13 cellular contexts compared by ENCODE assay signal in the genomic region with DNA sequence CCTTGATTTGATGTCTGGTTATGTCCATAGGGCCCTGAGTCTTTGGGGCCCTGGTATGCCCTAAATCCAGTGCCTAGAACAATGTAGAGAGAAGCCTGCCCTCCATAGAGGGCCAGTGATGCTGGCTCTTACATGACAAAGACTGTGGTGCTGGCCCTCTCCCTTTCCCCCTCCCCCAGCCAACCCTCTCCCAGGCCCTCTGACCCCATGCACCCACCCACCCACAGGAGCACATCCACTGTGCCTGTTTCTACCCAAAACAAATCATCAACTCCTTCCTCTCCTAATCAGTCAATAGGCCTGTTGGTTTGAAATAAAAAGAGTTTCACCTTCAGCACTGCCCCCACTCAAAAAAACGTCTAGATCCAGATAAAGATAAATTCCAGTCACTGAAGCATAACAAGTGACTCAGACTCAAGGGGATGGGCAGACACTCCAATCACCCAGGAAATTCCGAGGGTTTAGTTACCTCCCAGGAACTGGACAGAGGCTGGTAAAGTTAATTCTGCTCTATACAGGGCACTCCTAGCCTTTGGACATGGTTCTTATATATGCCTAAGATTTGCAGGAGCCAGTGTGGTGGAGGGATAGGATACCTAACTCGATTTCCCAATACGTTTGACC.
A peak's percentile ranks its signal among the peaks of the same experiment; 100 is the strongest.
DNase-seq lines count a peak whose midpoint lies in the region; ATAC-seq and TF ChIP-seq lines count a peak whose summit lies in the region.
"Had no signal": no experiment of that assay in that cellular context is flagged by ENCODE, and none has a peak within 500 bp of the region (broad histone marks: within the 10 kb centered on the region; RNA-seq: fewer than 3 reads in every experiment).

No MANE protein-coding gene starts in this region.

- H3K79me2 ChIP-seq in GM23338 (replicated peaks; ENCODE audit: insufficient read depth): no peaks in the 10 kb centered on the region

- H3K27ac ChIP-seq in GM23338 (ENCODE audit: low read depth): no peak overlapping the region
- H3K27ac ChIP-seq: KMS-11 had no signal

- no peak for ATAC-seq in GM23338
- ATAC-seq: naive thymus-derived CD8-positive, alpha-beta T cell had no signal

- H3K36me3 Mint-ChIP-seq in Calu3 (ENCODE audit: insufficient read depth, unreplicated experiment) (no peaks in the 10 kb centered on the region), GM23338 (ENCODE audit: low read depth) (no peaks in the 10 kb centered on the region)
- H3K36me3 Mint-ChIP-seq: naive thymus-derived CD8-positive, alpha-beta T cell had no signal

- H3K27ac Mint-ChIP-seq in Calu3 (ENCODE audit: unreplicated experiment) (peak overlapping the region; percentile 68), GM23338 (no peak overlapping the region)
- H3K27ac Mint-ChIP-seq: CD4-positive, alpha-beta T cell; naive thymus-derived CD8-positive, alpha-beta T cell had no signal

- DNase-seq in Calu3: peak; percentile 9
- DNase-seq in MG63: peak; percentile 71
- DNase-seq in dedifferentiated amniotic fluid mesenchymal stem cell (ENCODE audit: extremely low spot score): peak; percentile 68
- peak; percentile 17 for DNase-seq in myocyte (ENCODE audit: low read depth)
- DNase-seq in DMS79 (lab: John Stamatoyannopoulos, UW): no peak
- DNase-seq in activated CD4-positive, alpha-beta T cell treated with anti-CD3 and anti-CD28 coated beads, Interleukin-2, amount 50 U/mL, for 4 hours: no peak
- no peak for DNase-seq in activated naive CD4-positive, alpha-beta T cell treated with anti-CD3 and anti-CD28 coated beads, Interleukin-2, amount 50 U/mL, for 16 hours
- no peak for DNase-seq in GM23338 (ENCODE audit: low spot score)
- DNase-seq: activated CD8-positive, alpha-beta memory T cell treated with anti-CD3 and anti-CD28 coated beads, Interleukin-2, amount 50 U/mL, for 48 hours; CD4-positive, alpha-beta T cell; naive thymus-derived CD8-positive, alpha-beta T cell; stimulated activated CD4-positive, alpha-beta T cell treated with anti-CD3 and anti-CD28 coated beads, Interleukin-12 subunit alpha, Interleukin-12 subunit beta, amount 100 ng/mL, for 4 hours had no signal

- CTCF ChIA-PET in Calu3 (lab: Charles Lee): no interaction called here

- no peaks in the 10 kb centered on the region for H3K9me3 Mint-ChIP-seq in Calu3 (ENCODE audit: low read depth, unreplicated experiment)
- no peaks in the 10 kb centered on the region for H3K9me3 Mint-ChIP-seq in GM23338
- H3K9me3 Mint-ChIP-seq: CD4-positive, alpha-beta T cell; naive thymus-derived CD8-positive, alpha-beta T cell had no signal

- H3K36me3 ChIP-seq in MG63: no peaks in the 10 kb centered on the region
- H3K36me3 ChIP-seq in GM23338 (ENCODE audit: insufficient read depth): no peaks in the 10 kb centered on the region

- no peaks in the 10 kb centered on the region for H3K9me3 ChIP-seq in MG63

- H3K4me1 Mint-ChIP-seq in Calu3 (ENCODE audit: low read depth, unreplicated experiment): peaks cover 21% of the 10 kb centered on the region
- peaks cover 8% of the 10 kb centered on the region; the same call in 2 of the 3 replicates for H3K4me1 Mint-ChIP-seq in GM23338
- H3K4me1 Mint-ChIP-seq: naive thymus-derived CD8-positive, alpha-beta T cell had no signal

- TF ChIP-seq CTCF in Calu3 (IDR thresholded peaks at IDR 0.05; ENCODE audit: unreplicated experiment): no peak
- TF ChIP-seq CTCF in GM23338 (conservative IDR thresholded peaks at IDR 0.05; ENCODE audit: low read depth in 2 of 2): no peak

- H3K27me3 ChIP-seq in MG63 (no peaks in the 10 kb centered on the region), GM23338 (ENCODE audit: insufficient read depth) (no peaks in the 10 kb centered on the region)

- no peak overlapping the region for H3K4me3 Mint-ChIP-seq in Calu3 (ENCODE audit: low read depth, unreplicated experiment)
- H3K4me3 Mint-ChIP-seq in GM23338: no peak overlapping the region
- H3K4me3 Mint-ChIP-seq: CD4-positive, alpha-beta T cell; naive thymus-derived CD8-positive, alpha-beta T cell had no signal

- intact Hi-C loops in Calu3 (cut with micrococcal nuclease; ENCODE audit: unreplicated experiment): no loop called here

- no peaks in the 10 kb centered on the region for H3K27me3 Mint-ChIP-seq in Calu3 (ENCODE audit: unreplicated experiment)
- peaks cover 2% of the 10 kb centered on the region for H3K27me3 Mint-ChIP-seq in GM23338 (ENCODE audit: insufficient read depth, low read depth, poor library complexity)
- H3K27me3 Mint-ChIP-seq: CD4-positive, alpha-beta T cell had no signal

- BruUV-seq in Calu3 (replicated peaks; lab: Mats Ljungman, UMichigan): no TSS peak

- H2AFZ ChIP-seq in GM23338: no peak overlapping the region

- no peak overlapping the region for H3K4me2 ChIP-seq in GM23338
- H3K4me2 ChIP-seq: KMS-11 had no signal

- H3K4me3 ChIP-seq in MG63 (no peak overlapping the region), GM23338 (no peak overlapping the region)

- no peaks in the 10 kb centered on the region for H3K4me1 ChIP-seq in GM23338 (ENCODE audit: insufficient read depth)

- H3K9me2 ChIP-seq in GM23338 (ENCODE audit: insufficient read depth): 0 out of 2 replicates have a peak, but pooled peaks cover 9% of the 10 kb centered on the region

- H3F3A ChIP-seq in GM23338 (replicated peaks; ENCODE audit: low read depth): no peaks in the 10 kb centered on the region

- H4K20me1 ChIP-seq in GM23338 (replicated peaks; ENCODE audit: insufficient read depth): no peaks in the 10 kb centered on the region

TF ChIP-seq in GM23338, 12 proteins besides CTCF, POLR2A, EP300 and RAD21 (continues in another document):
- TF ChIP-seq EZH2phosphoT487 (IDR thresholded peaks at IDR 0.05; ENCODE audit: unreplicated experiment): no peak
- TF ChIP-seq ZNF114 (CRISPR knock-in tag; IDR thresholded peaks at IDR 0.05): no peak
- TF ChIP-seq, protein P1, sequence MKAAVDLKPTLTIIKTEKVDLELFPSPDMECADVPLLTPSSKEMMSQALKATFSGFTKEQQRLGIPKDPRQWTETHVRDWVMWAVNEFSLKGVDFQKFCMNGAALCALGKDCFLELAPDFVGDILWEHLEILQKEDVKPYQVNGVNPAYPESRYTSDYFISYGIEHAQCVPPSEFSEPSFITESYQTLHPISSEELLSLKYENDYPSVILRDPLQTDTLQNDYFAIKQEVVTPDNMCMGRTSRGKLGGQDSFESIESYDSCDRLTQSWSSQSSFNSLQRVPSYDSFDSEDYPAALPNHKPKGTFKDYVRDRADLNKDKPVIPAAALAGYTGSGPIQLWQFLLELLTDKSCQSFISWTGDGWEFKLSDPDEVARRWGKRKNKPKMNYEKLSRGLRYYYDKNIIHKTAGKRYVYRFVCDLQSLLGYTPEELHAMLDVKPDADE (IDR thresholded peaks at IDR 0.05): no peak
- no peak for TF ChIP-seq STAT1 (IDR thresholded peaks at IDR 0.05; ENCODE audit: unreplicated experiment)
- no peak for TF ChIP-seq ZNF331 (CRISPR knock-in tag; IDR thresholded peaks at IDR 0.05; ENCODE audit: low read depth)
- no peak for TF ChIP-seq NANOG (IDR thresholded peaks at IDR 0.05; ENCODE audit: borderline replicate concordance)
- TF ChIP-seq, protein P2, sequence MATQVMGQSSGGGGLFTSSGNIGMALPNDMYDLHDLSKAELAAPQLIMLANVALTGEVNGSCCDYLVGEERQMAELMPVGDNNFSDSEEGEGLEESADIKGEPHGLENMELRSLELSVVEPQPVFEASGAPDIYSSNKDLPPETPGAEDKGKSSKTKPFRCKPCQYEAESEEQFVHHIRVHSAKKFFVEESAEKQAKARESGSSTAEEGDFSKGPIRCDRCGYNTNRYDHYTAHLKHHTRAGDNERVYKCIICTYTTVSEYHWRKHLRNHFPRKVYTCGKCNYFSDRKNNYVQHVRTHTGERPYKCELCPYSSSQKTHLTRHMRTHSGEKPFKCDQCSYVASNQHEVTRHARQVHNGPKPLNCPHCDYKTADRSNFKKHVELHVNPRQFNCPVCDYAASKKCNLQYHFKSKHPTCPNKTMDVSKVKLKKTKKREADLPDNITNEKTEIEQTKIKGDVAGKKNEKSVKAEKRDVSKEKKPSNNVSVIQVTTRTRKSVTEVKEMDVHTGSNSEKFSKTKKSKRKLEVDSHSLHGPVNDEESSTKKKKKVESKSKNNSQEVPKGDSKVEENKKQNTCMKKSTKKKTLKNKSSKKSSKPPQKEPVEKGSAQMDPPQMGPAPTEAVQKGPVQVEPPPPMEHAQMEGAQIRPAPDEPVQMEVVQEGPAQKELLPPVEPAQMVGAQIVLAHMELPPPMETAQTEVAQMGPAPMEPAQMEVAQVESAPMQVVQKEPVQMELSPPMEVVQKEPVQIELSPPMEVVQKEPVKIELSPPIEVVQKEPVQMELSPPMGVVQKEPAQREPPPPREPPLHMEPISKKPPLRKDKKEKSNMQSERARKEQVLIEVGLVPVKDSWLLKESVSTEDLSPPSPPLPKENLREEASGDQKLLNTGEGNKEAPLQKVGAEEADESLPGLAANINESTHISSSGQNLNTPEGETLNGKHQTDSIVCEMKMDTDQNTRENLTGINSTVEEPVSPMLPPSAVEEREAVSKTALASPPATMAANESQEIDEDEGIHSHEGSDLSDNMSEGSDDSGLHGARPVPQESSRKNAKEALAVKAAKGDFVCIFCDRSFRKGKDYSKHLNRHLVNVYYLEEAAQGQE (IDR thresholded peaks at IDR 0.05; ENCODE audit: unreplicated experiment): no peak

Comparison
In these comparisons a context has a peak if more than half of its experiments do, and no peak if none do; other contexts are left out.
1. DNase-seq: peak in Calu3 (single experiment), MG63 (single experiment), dedifferentiated amniotic fluid mesenchymal stem cell (single experiment) and myocyte (single experiment); none in DMS79 (single experiment), activated CD4-positive, alpha-beta T cell treated with anti-CD3 and anti-CD28 coated beads, Interleukin-2, amount 50 U/mL, for 4 hours (0 of 2), activated naive CD4-positive, alpha-beta T cell treated with anti-CD3 and anti-CD28 coated beads, Interleukin-2, amount 50 U/mL, for 16 hours (single experiment) and GM23338 (single experiment).